30 cellular contexts compared by ENCODE assay signal in the genomic region with DNA sequence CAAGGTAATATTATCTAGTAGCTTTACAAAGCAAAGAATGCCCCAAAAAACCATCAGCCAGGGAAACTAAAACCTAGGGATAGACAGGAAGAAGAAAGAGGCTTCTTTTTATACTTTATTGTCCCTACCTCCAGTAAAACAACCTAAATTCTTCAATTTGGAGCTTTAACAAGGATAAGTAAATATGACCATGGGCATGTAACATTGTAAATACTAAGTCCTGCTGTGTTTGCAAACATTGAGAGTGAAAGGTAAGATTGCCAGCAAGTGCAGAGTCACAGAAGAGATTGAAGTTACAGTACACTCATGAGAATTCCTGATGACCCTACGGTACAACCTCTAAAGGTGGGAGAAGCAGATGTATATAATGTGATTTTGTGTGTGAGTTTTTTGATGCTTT.
DNase-seq lines count a peak whose midpoint lies in the region; ATAC-seq, FAIRE-seq and TF ChIP-seq lines count a peak whose summit lies in the region.
"Had no signal": no experiment of that assay in that cellular context is flagged by ENCODE, and none has a peak within 500 bp of the region (broad histone marks: within the 10 kb centered on the region; RNA-seq: fewer than 3 reads in every experiment).

No MANE protein-coding gene starts in this region.

- 43% methylated on average over 1 of the region's 1 CpG for WGBS in mammary epithelial cell (ENCODE audit: low coverage, missing lambda C conversion rate)
- WGBS in HepG2 (ENCODE audit: low lambda C conversion rate) = 23% methylated on average over 1 of the region's 1 CpG
- 31 to 60% (median 52%) methylated on average over 1 of the region's 1 CpG for WGBS in stomach, 5 donors

- H3K36me3 Mint-ChIP-seq in MCF 10A (ENCODE audit: insufficient read depth, unreplicated experiment) = peaks cover 89% of the 10 kb centered on the region

- no peaks in the 10 kb centered on the region for H3K9me3 ChIP-seq in mammary epithelial cell (replicated peaks; ENCODE audit: insufficient read depth, low read length)
- H3K9me3 ChIP-seq in PC-9 (ENCODE audit: insufficient read depth, low read depth) = no peaks in the 10 kb centered on the region
- no peaks in the 10 kb centered on the region for H3K9me3 ChIP-seq in HepG2 (ENCODE audit: low read length)
- H3K9me3 ChIP-seq in stomach = no peaks in the 10 kb centered on the region
- H3K9me3 ChIP-seq: tibial artery had no signal

- no peak for DNase-seq in MCF 10A (ENCODE audit: unreplicated experiment)
- no peak for DNase-seq in mammary epithelial cell
- peak in 1 of 2 experiments; percentile 17 for DNase-seq in PC-9
- DNase-seq in HepG2 (ENCODE audit: low spot score) = peak; percentile 13
- no peak for DNase-seq in stomach
- DNase-seq in RCC 7860 (ENCODE audit: low spot score) = no peak
- DNase-seq: activated CD8-positive, alpha-beta T cell treated with anti-CD3 and anti-CD28 coated beads for 36 hours; amygdala; CD8-positive, alpha-beta T cell; DMS 273 treated with DMSO at 0.1 percent for 48 hours; effector CD8-positive, alpha-beta T cell; EL; erythroblast; H7; Karpas-422; mesendoderm; NCI-H1694 treated with DMSO at 0.1 percent for 48 hours; nucleus accumbens; stimulated activated CD4-positive, alpha-beta T cell treated with anti-CD3 and anti-CD28 coated beads, Interleukin-2, amount 100 ng/mL, for 24 hours; T-helper 17 cell; tibial artery had no signal

- POLR2A ChIA-PET in MCF 10A (lab: Yijun Ruan, JAX) (interaction anchor here (0.6 to 1.6 kb wide), 2 partner anchors 9 to 11 kb away, joined by 3 to 6 read pairs; no protein-coding TSS in a partner anchor), PC-9 (lab: Charles Lee; ENCODE audit: unreplicated experiment) (no interaction called here), HepG2 (lab: Yijun Ruan, JAX) (no interaction called here)

- CTCF ChIA-PET in MCF 10A (lab: Yijun Ruan, JAX) = interaction anchor here (0.6 to 0.8 kb wide), 4 partner anchors 26 to 1163 kb away, joined by 3 to 4 read pairs (median 4); no protein-coding TSS in a partner anchor
- CTCF ChIA-PET in mammary epithelial cell (lab: Charles Lee; ENCODE audit: low non-redundant PET) = no interaction called here
- CTCF ChIA-PET in PC-9 (lab: Charles Lee) = interaction anchor here (0.6 kb wide), 1 partner anchor 72 kb away, joined by 8 read pairs; no protein-coding TSS in a partner anchor
- CTCF ChIA-PET in HepG2 (lab: Yijun Ruan, JAX; ENCODE audit: low intra/inter-chr PET ratio, low total read pairs) = no interaction called here

- peaks cover 59% of the 10 kb centered on the region for H3K79me2 ChIP-seq in mammary epithelial cell (ENCODE audit: insufficient read depth, low read length)
- peaks cover 92% of the 10 kb centered on the region for H3K79me2 ChIP-seq in PC-9 (ENCODE audit: low read depth)
- H3K79me2 ChIP-seq in HepG2 (ENCODE audit: insufficient read depth, low read length) = peaks cover 11% of the 10 kb centered on the region

- TF ChIP-seq CTCF in MCF 10A (IDR thresholded peaks at IDR 0.05; ENCODE audit: unreplicated experiment) (no peak), mammary epithelial cell (conservative IDR thresholded peaks at IDR 0.05 in 1 of 2, IDR thresholded peaks at IDR 0.05 in 1 of 2; ENCODE audit: extremely low read depth in 1 of 2, insufficient read depth in 1 of 2, low read depth in 1 of 2, low read length in 2 of 2) (no peak), PC-9 (conservative IDR thresholded peaks at IDR 0.05) (no peak), HepG2 (CRISPR knock-in tag; IDR thresholded peaks at IDR 0.05) (no peak), stomach (IDR thresholded peaks at IDR 0.05) (no peak)

- H3K9me3 Mint-ChIP-seq in MCF 10A (ENCODE audit: unreplicated experiment) = no peaks in the 10 kb centered on the region
- H3K9me3 Mint-ChIP-seq: activated CD8-positive, alpha-beta T cell treated with anti-CD3 and anti-CD28 coated beads for 36 hours; activated naive CD4-positive, alpha-beta T cell treated with anti-CD3 and anti-CD28 coated beads, Interleukin-2, amount 50 U/mL, for 24 hours; activated T-helper 17 cell treated with anti-CD3 and anti-CD28 coated beads, Interleukin-2, amount 50 U/mL, for 72 hours; CD8-positive, alpha-beta T cell had no signal

- ATAC-seq in HepG2 (peak; percentile 56; the same call in 2 of the 3 replicates), GM18858 (IDR thresholded peaks at IDR 0.05; ENCODE audit: unreplicated experiment) (no peak), GM19023 (IDR thresholded peaks at IDR 0.05; ENCODE audit: unreplicated experiment) (no peak)
- ATAC-seq: activated CD8-positive, alpha-beta T cell treated with anti-CD3 and anti-CD28 coated beads for 36 hours; CD8-positive, alpha-beta T cell; SK-N-SH treated with all-trans-retinoic acid at 6 μM for 48 hours; T-helper 17 cell had no signal

- H3K27ac ChIP-seq in mammary epithelial cell (ENCODE audit: insufficient read depth, low read depth, low read length) (no peak overlapping the region), PC-9 (peak overlapping the region; percentile 11; the same call in 1 of the 2 replicates), HepG2 (ENCODE audit: extremely low read length, insufficient read depth, low read length) (peak overlapping the region; percentile 26), stomach (peak overlapping the region in 4 of 5 donors; percentile 35 to 65 (median 56))

- peaks cover 48% of the 10 kb centered on the region for H3K4me1 Mint-ChIP-seq in MCF 10A (ENCODE audit: insufficient read depth, unreplicated experiment)

- H3K4me2 ChIP-seq in mammary epithelial cell (ENCODE audit: insufficient read depth, low read depth, low read length) = no peak overlapping the region
- no peak overlapping the region for H3K4me2 ChIP-seq in PC-9
- no peak overlapping the region for H3K4me2 ChIP-seq in HepG2 (ENCODE audit: low read depth, low read length)

- FAIRE-seq in HepG2 (lab: Jason Lieb, UNC) (no peak), RCC 7860 (lab: Jason Lieb, UNC) (no peak)
- FAIRE-seq: bronchial epithelial cell, colon, GM12892, HTR-8/SVneo had no signal

- TF ChIP-seq EP300 in HepG2 (IDR thresholded peaks at IDR 0.05; ENCODE audit: low read depth in 2 of 2, low read length in 2 of 2) (no peak), HepG2 (CRISPR knock-in tag; IDR thresholded peaks at IDR 0.05; ENCODE audit: borderline replicate concordance) (no peak), stomach (IDR thresholded peaks at IDR 0.05) (no peak)

- H3K9ac ChIP-seq in mammary epithelial cell (ENCODE audit: insufficient read depth, low read length) (no peak overlapping the region), HepG2 (ENCODE audit: insufficient read depth, low read depth, low read length) (no peak overlapping the region)

- no peak for TF ChIP-seq RAD21 in HepG2 (CRISPR knock-in tag; IDR thresholded peaks at IDR 0.05)

- H2AFZ ChIP-seq in mammary epithelial cell (ENCODE audit: low read depth, low read length) (no peak overlapping the region), PC-9 (no peak overlapping the region), HepG2 (ENCODE audit: low read length) (no peak overlapping the region)

- peak overlapping the region; percentile 27 for H3K27ac Mint-ChIP-seq in MCF 10A (ENCODE audit: low read depth, unreplicated experiment)
- H3K27ac Mint-ChIP-seq: activated CD8-positive, alpha-beta T cell treated with anti-CD3 and anti-CD28 coated beads for 36 hours; activated naive CD4-positive, alpha-beta T cell treated with anti-CD3 and anti-CD28 coated beads, Interleukin-2, amount 50 U/mL, for 24 hours; activated T-helper 17 cell treated with anti-CD3 and anti-CD28 coated beads, Interleukin-2, amount 50 U/mL, for 72 hours; T-helper 17 cell had no signal

- no peaks in the 10 kb centered on the region for H3K9me2 ChIP-seq in PC-9 (ENCODE audit: insufficient read depth)

- no peaks in the 10 kb centered on the region for H4K20me1 ChIP-seq in mammary epithelial cell (ENCODE audit: insufficient read depth, low read length)
- H4K20me1 ChIP-seq in PC-9 (ENCODE audit: insufficient read depth) = peaks cover 17% of the 10 kb centered on the region
- peaks cover 35% of the 10 kb centered on the region for H4K20me1 ChIP-seq in HepG2 (ENCODE audit: insufficient read depth, low read length)

- in situ Hi-C loops in mammary epithelial cell (cut with MboI; ENCODE audit: low sequenced_read_pairs in 2 of 2) = no loop called here
- in situ Hi-C loops in HepG2 (cut with HindIII; ENCODE audit: extremely low pct_ligation_motif_present, low pct_unique_long_range_greater_than_20kb) = no loop called here

- H3K4me1 ChIP-seq in mammary epithelial cell (ENCODE audit: insufficient read depth, low read length) = peaks cover 24% of the 10 kb centered on the region
- H3K4me1 ChIP-seq in PC-9 (replicated peaks; ENCODE audit: insufficient read depth) = peaks cover 67% of the 10 kb centered on the region
- peaks cover 27% of the 10 kb centered on the region for H3K4me1 ChIP-seq in HepG2 (ENCODE audit: insufficient read depth, low read length)
- peaks cover 42 to 74% (median 64%) of the 10 kb centered on the region in 4 donors for H3K4me1 ChIP-seq in stomach

- H3K4me3 Mint-ChIP-seq in MCF 10A (ENCODE audit: unreplicated experiment) = no peak overlapping the region
- H3K4me3 Mint-ChIP-seq: activated CD8-positive, alpha-beta T cell treated with anti-CD3 and anti-CD28 coated beads for 36 hours; activated naive CD4-positive, alpha-beta T cell treated with anti-CD3 and anti-CD28 coated beads, Interleukin-2, amount 50 U/mL, for 24 hours; activated T-helper 17 cell treated with anti-CD3 and anti-CD28 coated beads, Interleukin-2, amount 50 U/mL, for 72 hours; CD8-positive, alpha-beta T cell; T-helper 17 cell had no signal

- intact Hi-C loops in MCF 10A (cut with micrococcal nuclease) = no loop called here
- intact Hi-C loops in mammary epithelial cell (cut with micrococcal nuclease) = no loop called here
- intact Hi-C loops in PC-9 (cut with micrococcal nuclease; ENCODE audit: unreplicated experiment) = no loop called here
- intact Hi-C loops in HepG2 (cut with micrococcal nuclease; ENCODE audit: unreplicated experiment) = no loop called here
- intact Hi-C loops in stomach (cut with DNase I; ENCODE audit: low total_unique reads) = loop anchor here (10.0 kb wide), 1 partner anchor 103 kb away; no protein-coding TSS in a partner anchor

- BruUV-seq in MCF 10A (replicated peaks; lab: Mats Ljungman, UMichigan) (no TSS peak), mammary epithelial cell (replicated peaks; lab: Mats Ljungman, UMichigan) (no TSS peak), PC-9 (replicated peaks; lab: Mats Ljungman, UMichigan) (no TSS peak), HepG2 (replicated peaks; lab: Mats Ljungman, UMichigan) (no TSS peak)

- no peak overlapping the region for H3K4me3 ChIP-seq in mammary epithelial cell (replicated peaks in 1 of 3; ENCODE audit: insufficient read depth in 1 of 3, low read depth in 2 of 3, low read length in 3 of 3)
- no peak overlapping the region for H3K4me3 ChIP-seq in PC-9
- no peak overlapping the region for H3K4me3 ChIP-seq in HepG2 (replicated peaks in 1 of 3; ENCODE audit: insufficient read depth in 1 of 3, low read depth in 2 of 3, low read length in 3 of 3)
- no peak overlapping the region for H3K4me3 ChIP-seq in stomach
- H3K4me3 ChIP-seq: tibial artery had no signal

- peaks cover 34% of the 10 kb centered on the region for H3F3A ChIP-seq in PC-9 (ENCODE audit: insufficient read depth, low read depth)

- H3K36me3 ChIP-seq in mammary epithelial cell (ENCODE audit: insufficient read depth, low read length) = no peaks in the 10 kb centered on the region
- peaks cover 39% of the 10 kb centered on the region; the same call in 1 of the 2 replicates for H3K36me3 ChIP-seq in PC-9 (ENCODE audit: low read depth)
- H3K36me3 ChIP-seq in HepG2 (replicated peaks in 1 of 2; ENCODE audit: control insufficient read depth in 1 of 2, insufficient read depth in 2 of 2, low read length in 2 of 2) = peaks cover 4 to 16% of the 10 kb centered on the region in 2 experiments; a peak in 3 of 5 replicates
- peaks cover 0 to 25% (median 21%) of the 10 kb centered on the region in 4 donors for H3K36me3 ChIP-seq in stomach

- TF ChIP-seq POLR2A in HepG2 (IDR thresholded peaks at IDR 0.05; ENCODE audit: insufficient read depth in 1 of 2, low read depth in 2 of 2, low read length in 2 of 2) = no peak
- TF ChIP-seq POLR2A in stomach (IDR thresholded peaks at IDR 0.05) = no peak

- H3K27me3 ChIP-seq in mammary epithelial cell (ENCODE audit: insufficient read depth, low read length) (no peaks in the 10 kb centered on the region), PC-9 (ENCODE audit: insufficient read depth, low read depth) (no peaks in the 10 kb centered on the region), HepG2 (ENCODE audit: control insufficient read depth in 1 of 2, insufficient read depth in 2 of 2, low read length in 2 of 2) (no peaks in the 10 kb centered on the region), stomach (no peaks in the 10 kb centered on the region)
- H3K27me3 ChIP-seq: tibial artery had no signal

- H3K27me3 Mint-ChIP-seq in MCF 10A (ENCODE audit: insufficient read depth, unreplicated experiment) = no peaks in the 10 kb centered on the region
- H3K27me3 Mint-ChIP-seq: activated CD8-positive, alpha-beta T cell treated with anti-CD3 and anti-CD28 coated beads for 36 hours; activated naive CD4-positive, alpha-beta T cell treated with anti-CD3 and anti-CD28 coated beads, Interleukin-2, amount 50 U/mL, for 24 hours; activated T-helper 17 cell treated with anti-CD3 and anti-CD28 coated beads, Interleukin-2, amount 50 U/mL, for 72 hours; T-helper 17 cell had no signal

- dilution Hi-C loops in mammary epithelial cell (cut with HindIII; ENCODE audit: low sequenced_read_pairs) = no loop called here

Comparison
In these comparisons a context has a peak if more than half of its experiments do, and no peak if none do; other contexts are left out.
1. CTCF ChIA-PET loops: an anchor here in MCF 10A (0.6 to 0.8 kb wide) and PC-9 (0.6 kb wide); none called in mammary epithelial cell and HepG2.